Comparison of ENCODE assay signal across 25 cellular contexts in genomic region chr2:188434018-188434417, GRCh38.
A peak's percentile ranks its signal among the peaks of the same experiment; 100 is the strongest.
DNase-seq lines count a peak whose midpoint lies in the region; ATAC-seq, FAIRE-seq and TF ChIP-seq lines count a peak whose summit lies in the region.
"Had no signal": no experiment of that assay in that cellular context is flagged by ENCODE, and none has a peak within 500 bp of the region (broad histone marks: within the 10 kb centered on the region; RNA-seq: fewer than 3 reads in every experiment).

No MANE protein-coding gene starts in this region.

- no peak overlapping the region for H2AK5ac ChIP-seq in H9 (ENCODE audit: insufficient read length, low read length)

- H3K9me3 ChIP-seq in H9 (ENCODE audit: control insufficient read depth, low read depth, low read length) (no peaks in the 10 kb centered on the region), K562 (replicated peaks; ENCODE audit: control insufficient read depth, insufficient read depth, low read depth, low read length) (no peaks in the 10 kb centered on the region)
- H3K9me3 ChIP-seq: BE2C, BLaER1 had no signal

- H2AFZ ChIP-seq in H9 (ENCODE audit: low read length), result no peak overlapping the region
- no peak overlapping the region for H2AFZ ChIP-seq in K562 (ENCODE audit: low read depth, low read length)

- no peak for FAIRE-seq in K562 (lab: Jason Lieb, UNC)
- FAIRE-seq: GM12878, GM12892, GM18507 had no signal

- TF ChIP-seq EP300 in K562 (IDR thresholded peaks at IDR 0.05; ENCODE audit: low read length), result no peak

- H3K27ac Mint-ChIP-seq in H9, result peak overlapping the region in 2 of 3 experiments; percentile 51 to 66; a peak in 4 of 7 replicates
- no peak overlapping the region for H3K27ac Mint-ChIP-seq in activated CD8-positive, alpha-beta memory T cell treated with anti-CD3 and anti-CD28 coated beads, Interleukin-2, amount 10 ng/mL, durations not matched to agents 7 days and 5 days
- H3K27ac Mint-ChIP-seq: CD14-positive monocyte; CD4-positive, alpha-beta memory T cell; CD4-positive, CD25-positive, alpha-beta regulatory T cell; CD8-positive, alpha-beta memory T cell had no signal

- H3K79me2 ChIP-seq in H9 (ENCODE audit: insufficient read depth, low read length), result peaks cover 3% of the 10 kb centered on the region; the same call in 1 of the 2 replicates
- H3K79me2 ChIP-seq in K562 (ENCODE audit: control insufficient read depth, insufficient read depth, low read length), result no peaks in the 10 kb centered on the region; the same call in 2 of the 3 replicates

- no peak overlapping the region for H3K23ac ChIP-seq in H9 (ENCODE audit: insufficient read length, low read depth, low read length)

- H4K8ac ChIP-seq in H9 (replicated peaks; ENCODE audit: insufficient read length, low read depth, low read length), result no peak overlapping the region

- H3K4me3 Mint-ChIP-seq in H9, result no peak overlapping the region
- no peak overlapping the region for H3K4me3 Mint-ChIP-seq in activated CD8-positive, alpha-beta memory T cell treated with anti-CD3 and anti-CD28 coated beads, Interleukin-2, amount 10 ng/mL, durations not matched to agents 7 days and 5 days
- H3K4me3 Mint-ChIP-seq: CD14-positive monocyte; CD4-positive, alpha-beta memory T cell; CD4-positive, CD25-positive, alpha-beta regulatory T cell; CD8-positive, alpha-beta memory T cell had no signal

- H2BK15ac ChIP-seq in H9 (ENCODE audit: low read depth, low read length), result no peak overlapping the region

- H4K91ac ChIP-seq in H9 (ENCODE audit: insufficient read length, low read depth, low read length), result no peak overlapping the region

- H3K4me1 ChIP-seq in H9 (ENCODE audit: insufficient read depth, low read length) (no peaks in the 10 kb centered on the region; the same call in 1 of the 2 replicates), K562 (replicated peaks in 1 of 2; ENCODE audit: control insufficient read depth in 2 of 2, insufficient read depth in 2 of 2, low read length in 2 of 2) (peaks cover 0 to 3% of the 10 kb centered on the region in 2 experiments; a peak in 1 of 5 replicates)
- H3K4me1 ChIP-seq: BE2C, BLaER1 had no signal

- H3K18ac ChIP-seq in H9 (ENCODE audit: insufficient read length, low read depth, low read length), result no peak overlapping the region

- intact Hi-C loops in K562 (cut with micrococcal nuclease), result no loop called here

- no peak overlapping the region for H3K14ac ChIP-seq in H9 (ENCODE audit: insufficient read depth, low read length)

- no peak overlapping the region for H3K56ac ChIP-seq in H9 (ENCODE audit: insufficient read length, low read depth, low read length)

- H3K4ac ChIP-seq in H9 (ENCODE audit: low read depth, low read length), result no peak overlapping the region

- H3K27ac ChIP-seq in H9 (ENCODE audit: insufficient read length, low read depth, low read length), result no peak overlapping the region
- H3K27ac ChIP-seq in K562 (ENCODE audit: extremely low read depth, low read depth, low read length), result no peak overlapping the region
- H3K27ac ChIP-seq: BLaER1 had no signal

- POLR2A ChIA-PET in K562 (lab: Yijun Ruan, JAX), result no interaction called here

- no peaks in the 10 kb centered on the region for H3K27me3 ChIP-seq in H9 (ENCODE audit: insufficient read depth, low read length)
- no peaks in the 10 kb centered on the region for H3K27me3 ChIP-seq in K562 (ENCODE audit: control insufficient read depth in 2 of 2, insufficient read depth in 2 of 2, low read length in 2 of 2)
- H3K27me3 ChIP-seq: BE2C, BLaER1 had no signal

- H3K9ac ChIP-seq in H9 (ENCODE audit: extremely low read depth, insufficient read length, low read length) (no peak overlapping the region), K562 (ENCODE audit: insufficient read depth in 1 of 2, low read depth in 2 of 2, low read length in 2 of 2) (no peak overlapping the region)
- H3K9ac ChIP-seq: BLaER1 had no signal

- BruUV-seq in K562 (replicated peaks; lab: Mats Ljungman, UMichigan), result no TSS peak

- H3K36me3 Mint-ChIP-seq in H9 (ENCODE audit: insufficient read depth in 1 of 3, low read depth in 3 of 3), result peaks cover 4 to 11% (median 5%) of the 10 kb centered on the region in 3 experiments; a peak in 6 of 7 replicates
- no peaks in the 10 kb centered on the region for H3K36me3 Mint-ChIP-seq in activated CD8-positive, alpha-beta memory T cell treated with anti-CD3 and anti-CD28 coated beads, Interleukin-2, amount 10 ng/mL, durations not matched to agents 7 days and 5 days
- H3K36me3 Mint-ChIP-seq: CD14-positive monocyte; CD4-positive, alpha-beta memory T cell; CD4-positive, CD25-positive, alpha-beta regulatory T cell; CD8-positive, alpha-beta memory T cell had no signal

- no peak for TF ChIP-seq RAD21 in K562 (CRISPR knock-in tag; conservative IDR thresholded peaks at IDR 0.05 in 1 of 2, IDR thresholded peaks at IDR 0.05 in 1 of 2)

- peaks cover 35 to 54% of the 10 kb centered on the region in 2 experiments for H3K4me1 Mint-ChIP-seq in H9
- H3K4me1 Mint-ChIP-seq in activated CD8-positive, alpha-beta memory T cell treated with anti-CD3 and anti-CD28 coated beads, Interleukin-2, amount 10 ng/mL, durations not matched to agents 7 days and 5 days, result no peaks in the 10 kb centered on the region
- H3K4me1 Mint-ChIP-seq: CD14-positive monocyte; CD4-positive, alpha-beta memory T cell; CD4-positive, CD25-positive, alpha-beta regulatory T cell; CD8-positive, alpha-beta memory T cell had no signal

- no peaks in the 10 kb centered on the region for H3K36me3 ChIP-seq in K562 (ENCODE audit: control insufficient read depth, insufficient read depth, low read length)
- H3K36me3 ChIP-seq: BE2C, BLaER1 had no signal

- H3K4me2 ChIP-seq in H9 (ENCODE audit: insufficient read depth, insufficient read length, low read length) (no peak overlapping the region), K562 (ENCODE audit: insufficient read depth, low read length) (no peak overlapping the region)
- H3K4me2 ChIP-seq: BLaER1 had no signal

- DNase-seq in H9 (no peak), K562 (ENCODE audit: extremely low read depth in 1 of 4, low spot score in 3 of 4) (no peak)
- DNase-seq in activated CD8-positive, alpha-beta memory T cell treated with anti-CD3 and anti-CD28 coated beads, Interleukin-2, amount 10 ng/mL, durations not matched to agents 7 days and 5 days, result no peak
- DNase-seq in activated CD4-positive, alpha-beta T cell treated with anti-CD3 and anti-CD28 coated beads, Interleukin-2, amount 50 U/mL, for 48 hours, result no peak
- DNase-seq: 8988T; ACHN; BE2C; C1 segment of cervical spinal cord; CD4-positive, alpha-beta memory T cell; CD4-positive, CD25-positive, alpha-beta regulatory T cell; CD8-positive, alpha-beta memory T cell; COR-L47; DMS 273 treated with DMSO at 0.1 percent for 48 hours; DMS153; DMS53; DMS79; DND-41; EL; GDM1 had no signal

- no peak overlapping the region for H4K5ac ChIP-seq in H9 (ENCODE audit: insufficient read length, low read depth, low read length)

- no CpG with 5 or more reads among the region's 1 CpG for WGBS in H9 (ENCODE audit: extremely low coverage, insufficient read length, low lambda C conversion rate)
- WGBS in K562 (ENCODE audit: insufficient coverage, low coverage, missing lambda C conversion rate), result 100% methylated on average over 1 of the region's 1 CpG

- H3K79me1 ChIP-seq in H9 (ENCODE audit: insufficient read depth, low read depth, low read length, poor library complexity, severe bottlenecking), result no peaks in the 10 kb centered on the region

- no peak overlapping the region for H2BK5ac ChIP-seq in H9 (ENCODE audit: insufficient read length, low read length)

- TF ChIP-seq CTCF in H9 (conservative IDR thresholded peaks at IDR 0.05) (no peak), K562 (IDR thresholded peaks at IDR 0.05 in 2 of 3, conservative IDR thresholded peaks at IDR 0.05 in 1 of 3; ENCODE audit: insufficient read depth in 2 of 3, low read depth in 1 of 3, low read length in 3 of 3) (no peak)

- H3K27me3 Mint-ChIP-seq in H9 (ENCODE audit: low read depth), result no peaks in the 10 kb centered on the region
- H3K27me3 Mint-ChIP-seq in activated CD8-positive, alpha-beta memory T cell treated with anti-CD3 and anti-CD28 coated beads, Interleukin-2, amount 10 ng/mL, durations not matched to agents 7 days and 5 days, result no peaks in the 10 kb centered on the region
- H3K27me3 Mint-ChIP-seq: CD4-positive, alpha-beta memory T cell; CD4-positive, CD25-positive, alpha-beta regulatory T cell; CD8-positive, alpha-beta memory T cell had no signal

- H3T11ph ChIP-seq in H9 (ENCODE audit: low read length), result no peak overlapping the region

- no peaks in the 10 kb centered on the region for H3K23me2 ChIP-seq in H9 (ENCODE audit: insufficient read length, low read depth, low read length, poor library complexity, severe bottlenecking)

- ATAC-seq in K562 (no peak), GM19467 (IDR thresholded peaks at IDR 0.05; ENCODE audit: unreplicated experiment) (no peak)
- no peak for ATAC-seq in activated CD8-positive, alpha-beta memory T cell treated with anti-CD3 and anti-CD28 coated beads, Interleukin-2, amount 10 ng/mL, durations not matched to agents 7 days and 5 days
- ATAC-seq: GM12878 had no signal

- H3K4me3 ChIP-seq in K562, result no peak overlapping the region
- H3K4me3 ChIP-seq: BLaER1, GM12878 had no signal

- H2BK20ac ChIP-seq in H9 (ENCODE audit: low read depth, low read length, poor library complexity, severe bottlenecking), result no peak overlapping the region

- peaks cover 0 to 8% of the 10 kb centered on the region in 2 experiments; a peak in 2 of 5 replicates for H3K9me3 Mint-ChIP-seq in H9
- no peaks in the 10 kb centered on the region for H3K9me3 Mint-ChIP-seq in activated CD8-positive, alpha-beta memory T cell treated with anti-CD3 and anti-CD28 coated beads, Interleukin-2, amount 10 ng/mL, durations not matched to agents 7 days and 5 days (ENCODE audit: low read depth)

- H2BK12ac ChIP-seq in H9 (ENCODE audit: insufficient read length, low read depth, low read length), result no peak overlapping the region

- no peaks in the 10 kb centered on the region for H4K20me1 ChIP-seq in H9 (ENCODE audit: control insufficient read depth, insufficient read depth, insufficient read length)
- no peaks in the 10 kb centered on the region for H4K20me1 ChIP-seq in K562 (replicated peaks; ENCODE audit: control insufficient read depth, insufficient read depth, low read length)
- H4K20me1 ChIP-seq: BLaER1 had no signal

- no peaks in the 10 kb centered on the region for H3K9me1 ChIP-seq in K562 (ENCODE audit: control insufficient read depth, insufficient read depth, low read length)

- CTCF ChIA-PET in K562 (lab: Yijun Ruan, JAX; ENCODE audit: low intra/inter-chr PET ratio), result no interaction called here
- CTCF ChIA-PET in activated CD8-positive, alpha-beta memory T cell treated with anti-CD3 and anti-CD28 coated beads, Interleukin-2, amount 10 ng/mL, durations not matched to agents 7 days and 5 days (lab: Charles Lee), result no interaction called here

- TF ChIP-seq POLR2A in K562 (conservative IDR thresholded peaks at IDR 0.05), result no peak

- in situ Hi-C loops in K562 (cut with MboI), result no loop called here

- H2BK120ac ChIP-seq in H9 (ENCODE audit: low read depth, low read length, poor library complexity, severe bottlenecking), result no peak overlapping the region
